9 cellular contexts compared by ENCODE assay signal in the genomic region with DNA sequence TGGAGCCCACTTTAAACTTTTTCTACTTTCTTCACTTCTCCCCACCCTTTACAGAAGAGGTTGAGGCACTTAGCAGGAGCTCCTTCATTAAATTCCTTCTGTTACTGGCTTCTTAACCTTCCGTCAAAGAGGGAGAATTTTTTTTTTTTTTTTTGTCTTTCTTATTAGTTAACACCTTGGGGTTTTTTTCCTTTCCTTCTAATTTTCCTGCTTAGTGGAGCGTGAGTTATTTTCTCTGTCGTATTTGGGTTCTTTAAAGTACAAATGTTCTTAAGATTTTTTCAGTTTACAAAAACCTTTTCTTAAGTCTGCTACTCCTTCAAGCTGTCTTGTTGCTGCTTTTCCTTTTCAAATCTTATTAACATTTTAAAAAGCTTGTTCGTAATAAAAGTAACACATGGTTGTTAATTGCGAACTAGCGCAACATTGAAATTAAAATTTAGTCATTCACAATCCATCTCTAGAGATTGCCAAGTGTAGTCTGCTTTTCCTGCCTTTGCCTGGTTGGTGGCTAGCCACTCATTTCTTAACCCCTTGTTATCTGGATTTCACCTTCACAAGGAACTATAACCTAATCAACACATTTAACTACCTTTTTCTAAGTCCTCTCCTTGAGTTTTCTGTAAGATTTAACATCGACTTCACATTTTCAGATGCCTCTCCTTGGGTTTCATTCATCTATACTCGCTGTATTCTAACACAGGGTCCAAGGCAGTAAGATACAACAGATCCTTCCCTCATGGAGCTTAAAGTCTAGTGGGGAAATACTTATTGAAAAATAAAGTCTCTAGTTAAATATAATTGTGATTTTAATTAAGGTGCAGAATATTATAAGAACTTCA. TPM values are rescaled to one million over a fixed set of nuclear protein-coding genes. Genes with fewer than 3 reads are reported as not detected.
DNase-seq lines count a peak whose midpoint lies in the region; TF ChIP-seq lines count a peak whose summit lies in the region.
"Had no signal": no experiment of that assay in that cellular context is flagged by ENCODE, and none has a peak within 500 bp of the region (broad histone marks: within the 10 kb centered on the region; RNA-seq: fewer than 3 reads in every experiment).

No MANE protein-coding gene starts in this region.

- peaks cover 3% of the 10 kb centered on the region; the same call in 1 of the 2 replicates for H3K4me1 ChIP-seq in iPS DF 6.9 (ENCODE audit: control insufficient read depth, insufficient read depth, low read length)
- peaks cover 8 to 80% (median 37%) of the 10 kb centered on the region in 4 donors for H3K4me1 ChIP-seq in stomach

- H3K27ac ChIP-seq in WERI-Rb-1 (peak overlapping the region; percentile 97), iPS DF 6.9 (ENCODE audit: low read length) (no peak overlapping the region), stomach (peak overlapping the region in 4 of 5 donors; percentile 97 to 100 (median 98))

- TF ChIP-seq CTCF in WERI-Rb-1 (IDR thresholded peaks at IDR 0.05; ENCODE audit: low read depth, low read length) (no peak), stomach (IDR thresholded peaks at IDR 0.05) (no peak)

- WGBS in iPS DF 6.9 (ENCODE audit: insufficient coverage, insufficient read length): no CpG with 5 or more reads among the region's 8 CpGs
- WGBS in stomach, 5 donors: 22 to 30% (median 24%) methylated on average over 8 of the region's 8 CpGs

- peak overlapping the region; percentile 41 for H3K4me3 Mint-ChIP-seq in T-helper 1 cell treated with Interleukin-12 subunit alpha and Interleukin-12 subunit beta and Interleukin-4 antibody, amounts not matched to agents 30 μg/mL and 1 μg/mL, for 36 hours

- intact Hi-C loops in stomach (cut with DNase I; ENCODE audit: low total_unique reads): no loop called here

- H3K9me3 ChIP-seq in WERI-Rb-1 (ENCODE audit: severe bottlenecking) (no peaks in the 10 kb centered on the region), iPS DF 6.9 (ENCODE audit: control insufficient read depth, insufficient read depth, low read length) (no peaks in the 10 kb centered on the region), stomach (no peaks in the 10 kb centered on the region)

- peaks cover 56% of the 10 kb centered on the region for H3K27me3 Mint-ChIP-seq in T-helper 1 cell treated with Interleukin-12 subunit alpha and Interleukin-12 subunit beta and Interleukin-4 antibody, amounts not matched to agents 30 μg/mL and 1 μg/mL, for 36 hours (ENCODE audit: low read depth)

- peaks cover 21% of the 10 kb centered on the region for H3K4me1 Mint-ChIP-seq in T-helper 1 cell treated with Interleukin-12 subunit alpha and Interleukin-12 subunit beta and Interleukin-4 antibody, amounts not matched to agents 30 μg/mL and 1 μg/mL, for 36 hours (ENCODE audit: low read depth)

- DNase-seq in T-helper 1 cell (no peak), WERI-Rb-1 (no peak), iPS DF 6.9 (ENCODE audit: low read depth, low spot score) (no peak), stomach (no peak), NCI-H748 (lab: John Stamatoyannopoulos, UW; ENCODE audit: unreplicated experiment) (no peak), NCI-H2081 (lab: John Stamatoyannopoulos, UW) (no peak), SKM-1 (lab: John Stamatoyannopoulos, UW; ENCODE audit: unreplicated experiment) (no peak)

- H3K4me3 ChIP-seq in WERI-Rb-1 (ENCODE audit: low read depth, low read length) (peak overlapping the region; percentile 97), iPS DF 6.9 (ENCODE audit: low read length) (peak overlapping the region; percentile 100; the same call in 1 of the 2 replicates), stomach (peak overlapping the region; percentile 75 to 87 (median 80))

- H3K36me3 ChIP-seq in WERI-Rb-1 (peaks cover 6% of the 10 kb centered on the region), iPS DF 6.9 (ENCODE audit: control insufficient read depth, insufficient read depth, low read length) (no peaks in the 10 kb centered on the region), stomach (no peaks in the 10 kb centered on the region)

- no peak overlapping the region for H3K27ac Mint-ChIP-seq in T-helper 1 cell treated with Interleukin-12 subunit alpha and Interleukin-12 subunit beta and Interleukin-4 antibody, amounts not matched to agents 30 μg/mL and 1 μg/mL, for 36 hours
- H3K27ac Mint-ChIP-seq: CD14-positive monocyte had no signal

- TF ChIP-seq EP300 in stomach (IDR thresholded peaks at IDR 0.05): no peak

- TF ChIP-seq POLR2A in stomach (IDR thresholded peaks at IDR 0.05): no peak

- H3K27me3 ChIP-seq in WERI-Rb-1 (ENCODE audit: insufficient read depth, low read depth, severe bottlenecking): no peaks in the 10 kb centered on the region
- no peaks in the 10 kb centered on the region for H3K27me3 ChIP-seq in iPS DF 6.9 (ENCODE audit: control insufficient read depth, insufficient read depth, low read length)
- peaks cover 0 to 18% (median 3%) of the 10 kb centered on the region in 3 donors for H3K27me3 ChIP-seq in stomach

- no peaks in the 10 kb centered on the region for H3K9me3 Mint-ChIP-seq in T-helper 1 cell treated with Interleukin-12 subunit alpha and Interleukin-12 subunit beta and Interleukin-4 antibody, amounts not matched to agents 30 μg/mL and 1 μg/mL, for 36 hours

- peaks cover 7% of the 10 kb centered on the region for H3K36me3 Mint-ChIP-seq in T-helper 1 cell treated with Interleukin-12 subunit alpha and Interleukin-12 subunit beta and Interleukin-4 antibody, amounts not matched to agents 30 μg/mL and 1 μg/mL, for 36 hours (ENCODE audit: low read depth)

RNA-seq across cellular contexts. Expression of gene BMPR1A, which starts 2.0 kb away (rescaled TPM):
- 100 to 1,000 TPM in 1 of 5 donors, 10 to 100 TPM in 4; 18.3 to 104 (median 35.3) TPM for total RNA-seq in stomach
- polyA plus RNA-seq in stomach: 1 to 10 TPM; 5.8 to 6.5 (median 5.9) TPM
